ENCODE assay signal across 1 cellular context in genomic region chr3:139157161-139157932, GRCh38.
TF ChIP-seq lines count a peak whose summit lies in the region.

No MANE protein-coding gene starts in this region.

TF ChIP-seq in WTC11, 78 proteins besides CTCF, POLR2A, EP300 and RAD21 (continued from another document):
- no peak for TF ChIP-seq AFF4 (CRISPR knock-in tag; IDR thresholded peaks at IDR 0.05; ENCODE audit: borderline replicate concordance)
- TF ChIP-seq MAX (CRISPR knock-in tag; IDR thresholded peaks at IDR 0.05), result no peak
- no peak for TF ChIP-seq GRHL2 (CRISPR knock-in tag; IDR thresholded peaks at IDR 0.05; ENCODE audit: insufficient replicate concordance, severe bottlenecking)
- TF ChIP-seq ZSCAN18 (CRISPR knock-in tag; IDR thresholded peaks at IDR 0.05), result no peak
- no peak for TF ChIP-seq AR (CRISPR knock-in tag; IDR thresholded peaks at IDR 0.05)
- TF ChIP-seq RORB (CRISPR knock-in tag; IDR thresholded peaks at IDR 0.05), result no peak
- no peak for TF ChIP-seq IRF1 (CRISPR knock-in tag; IDR thresholded peaks at IDR 0.05)
